In the genomic region with DNA sequence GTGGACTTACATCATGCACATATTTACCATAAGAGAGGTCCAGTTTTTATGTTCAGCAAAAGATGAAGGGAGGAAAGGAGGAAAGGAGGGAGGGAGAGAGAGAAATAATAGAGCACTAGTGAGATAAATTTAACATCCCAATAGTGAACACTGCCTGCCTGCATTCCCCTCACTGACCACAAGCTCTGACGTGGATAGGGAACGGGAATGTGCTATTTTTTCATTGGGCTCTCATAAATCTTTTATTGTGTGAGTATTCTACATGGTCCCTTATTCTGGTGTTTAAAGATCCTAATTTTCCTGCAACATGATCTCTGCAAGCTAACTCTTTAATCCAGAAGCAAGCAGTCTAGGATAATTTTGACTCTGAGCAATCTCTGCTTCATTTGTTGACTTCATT, we compare ENCODE assay signal across 1 cellular context.
TF ChIP-seq lines count a peak whose summit lies in the region.

No MANE protein-coding gene starts in this region.

TF ChIP-seq in GM23338, 12 proteins besides CTCF, POLR2A, EP300 and RAD21 (continued from another document):
- TF ChIP-seq, protein P1, sequence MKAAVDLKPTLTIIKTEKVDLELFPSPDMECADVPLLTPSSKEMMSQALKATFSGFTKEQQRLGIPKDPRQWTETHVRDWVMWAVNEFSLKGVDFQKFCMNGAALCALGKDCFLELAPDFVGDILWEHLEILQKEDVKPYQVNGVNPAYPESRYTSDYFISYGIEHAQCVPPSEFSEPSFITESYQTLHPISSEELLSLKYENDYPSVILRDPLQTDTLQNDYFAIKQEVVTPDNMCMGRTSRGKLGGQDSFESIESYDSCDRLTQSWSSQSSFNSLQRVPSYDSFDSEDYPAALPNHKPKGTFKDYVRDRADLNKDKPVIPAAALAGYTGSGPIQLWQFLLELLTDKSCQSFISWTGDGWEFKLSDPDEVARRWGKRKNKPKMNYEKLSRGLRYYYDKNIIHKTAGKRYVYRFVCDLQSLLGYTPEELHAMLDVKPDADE (IDR thresholded peaks at IDR 0.05) = no peak
- peak; percentile 45; the same call in 1 of the 2 replicates for TF ChIP-seq CREB1 (CRISPR knock-in tag; IDR thresholded peaks at IDR 0.05; ENCODE audit: low read depth)
- TF ChIP-seq, protein P2, sequence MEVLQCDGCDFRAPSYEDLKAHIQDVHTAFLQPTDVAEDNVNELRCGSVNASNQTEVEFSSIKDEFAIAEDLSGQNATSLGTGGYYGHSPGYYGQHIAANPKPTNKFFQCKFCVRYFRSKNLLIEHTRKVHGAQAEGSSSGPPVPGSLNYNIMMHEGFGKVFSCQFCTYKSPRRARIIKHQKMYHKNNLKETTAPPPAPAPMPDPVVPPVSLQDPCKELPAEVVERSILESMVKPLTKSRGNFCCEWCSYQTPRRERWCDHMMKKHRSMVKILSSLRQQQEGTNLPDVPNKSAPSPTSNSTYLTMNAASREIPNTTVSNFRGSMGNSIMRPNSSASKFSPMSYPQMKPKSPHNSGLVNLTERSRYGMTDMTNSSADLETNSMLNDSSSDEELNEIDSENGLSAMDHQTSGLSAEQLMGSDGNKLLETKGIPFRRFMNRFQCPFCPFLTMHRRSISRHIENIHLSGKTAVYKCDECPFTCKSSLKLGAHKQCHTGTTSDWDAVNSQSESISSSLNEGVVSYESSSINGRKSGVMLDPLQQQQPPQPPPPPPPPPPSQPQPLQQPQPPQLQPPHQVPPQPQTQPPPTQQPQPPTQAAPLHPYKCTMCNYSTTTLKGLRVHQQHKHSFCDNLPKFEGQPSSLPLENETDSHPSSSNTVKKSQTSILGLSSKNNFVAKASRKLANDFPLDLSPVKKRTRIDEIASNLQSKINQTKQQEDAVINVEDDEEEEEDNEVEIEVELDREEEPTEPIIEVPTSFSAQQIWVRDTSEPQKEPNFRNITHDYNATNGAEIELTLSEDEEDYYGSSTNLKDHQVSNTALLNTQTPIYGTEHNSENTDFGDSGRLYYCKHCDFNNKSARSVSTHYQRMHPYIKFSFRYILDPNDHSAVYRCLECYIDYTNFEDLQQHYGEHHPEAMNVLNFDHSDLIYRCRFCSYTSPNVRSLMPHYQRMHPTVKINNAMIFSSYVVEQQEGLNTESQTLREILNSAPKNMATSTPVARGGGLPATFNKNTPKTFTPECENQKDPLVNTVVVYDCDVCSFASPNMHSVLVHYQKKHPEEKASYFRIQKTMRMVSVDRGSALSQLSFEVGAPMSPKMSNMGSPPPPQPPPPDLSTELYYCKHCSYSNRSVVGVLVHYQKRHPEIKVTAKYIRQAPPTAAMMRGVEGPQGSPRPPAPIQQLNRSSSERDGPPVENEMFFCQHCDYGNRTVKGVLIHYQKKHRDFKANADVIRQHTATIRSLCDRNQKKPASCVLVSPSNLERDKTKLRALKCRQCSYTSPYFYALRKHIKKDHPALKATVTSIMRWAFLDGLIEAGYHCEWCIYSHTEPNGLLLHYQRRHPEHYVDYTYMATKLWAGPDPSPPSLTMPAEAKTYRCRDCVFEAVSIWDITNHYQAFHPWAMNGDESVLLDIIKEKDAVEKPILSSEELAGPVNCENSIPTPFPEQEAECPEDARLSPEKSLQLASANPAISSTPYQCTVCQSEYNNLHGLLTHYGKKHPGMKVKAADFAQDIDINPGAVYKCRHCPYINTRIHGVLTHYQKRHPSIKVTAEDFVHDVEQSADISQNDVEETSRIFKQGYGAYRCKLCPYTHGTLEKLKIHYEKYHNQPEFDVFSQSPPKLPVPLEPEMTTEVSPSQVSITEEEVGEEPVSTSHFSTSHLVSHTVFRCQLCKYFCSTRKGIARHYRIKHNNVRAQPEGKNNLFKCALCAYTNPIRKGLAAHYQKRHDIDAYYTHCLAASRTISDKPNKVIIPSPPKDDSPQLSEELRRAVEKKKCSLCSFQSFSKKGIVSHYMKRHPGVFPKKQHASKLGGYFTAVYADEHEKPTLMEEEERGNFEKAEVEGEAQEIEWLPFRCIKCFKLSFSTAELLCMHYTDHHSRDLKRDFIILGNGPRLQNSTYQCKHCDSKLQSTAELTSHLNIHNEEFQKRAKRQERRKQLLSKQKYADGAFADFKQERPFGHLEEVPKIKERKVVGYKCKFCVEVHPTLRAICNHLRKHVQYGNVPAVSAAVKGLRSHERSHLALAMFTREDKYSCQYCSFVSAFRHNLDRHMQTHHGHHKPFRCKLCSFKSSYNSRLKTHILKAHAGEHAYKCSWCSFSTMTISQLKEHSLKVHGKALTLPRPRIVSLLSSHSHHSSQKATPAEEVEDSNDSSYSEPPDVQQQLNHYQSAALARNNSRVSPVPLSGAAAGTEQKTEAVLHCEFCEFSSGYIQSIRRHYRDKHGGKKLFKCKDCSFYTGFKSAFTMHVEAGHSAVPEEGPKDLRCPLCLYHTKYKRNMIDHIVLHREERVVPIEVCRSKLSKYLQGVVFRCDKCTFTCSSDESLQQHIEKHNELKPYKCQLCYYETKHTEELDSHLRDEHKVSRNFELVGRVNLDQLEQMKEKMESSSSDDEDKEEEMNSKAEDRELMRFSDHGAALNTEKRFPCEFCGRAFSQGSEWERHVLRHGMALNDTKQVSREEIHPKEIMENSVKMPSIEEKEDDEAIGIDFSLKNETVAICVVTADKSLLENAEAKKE (CRISPR knock-in tag; IDR thresholded peaks at IDR 0.05) = no peak
